In the genomic region with DNA sequence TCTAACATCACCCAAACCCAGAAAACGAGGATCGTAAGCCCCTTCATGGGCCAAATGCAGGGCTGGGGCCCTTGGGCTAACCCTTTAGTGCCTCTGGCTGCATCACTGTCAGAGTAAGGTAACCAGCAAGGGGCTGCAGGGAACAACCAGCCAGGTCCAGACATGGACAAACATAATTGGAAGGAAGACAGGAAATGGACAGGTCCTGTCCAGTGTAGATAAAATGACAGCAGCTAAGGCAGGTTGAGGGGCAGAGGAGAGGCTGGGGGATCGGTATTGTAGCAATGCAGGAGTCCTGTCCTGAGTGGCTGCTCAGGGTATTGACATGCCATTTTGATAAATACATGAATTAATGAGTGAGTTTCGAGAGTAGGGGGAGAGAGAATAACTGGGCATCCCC, we compare ENCODE assay signal across 2 cellular contexts.
TF ChIP-seq lines count a peak whose summit lies in the region.

No MANE protein-coding gene starts in this region.

TF ChIP-seq in HepG2, 621 proteins besides CTCF, POLR2A, EP300 and RAD21:
- 0 out of 4 replicates have a peak, but pooled peaks of 1 of the 2 experiments have one; percentile 17 for TF ChIP-seq KLF16 (CRISPR knock-in tag; IDR thresholded peaks at IDR 0.05)
- TF ChIP-seq MXD4 (CRISPR knock-in tag; IDR thresholded peaks at IDR 0.05), result 0 out of 2 replicates have a peak, but pooled peaks have one; percentile 29
- no peak for TF ChIP-seq SAP130 (CRISPR knock-in tag; IDR thresholded peaks at IDR 0.05; ENCODE audit: low read depth)
- TF ChIP-seq, protein P1, sequence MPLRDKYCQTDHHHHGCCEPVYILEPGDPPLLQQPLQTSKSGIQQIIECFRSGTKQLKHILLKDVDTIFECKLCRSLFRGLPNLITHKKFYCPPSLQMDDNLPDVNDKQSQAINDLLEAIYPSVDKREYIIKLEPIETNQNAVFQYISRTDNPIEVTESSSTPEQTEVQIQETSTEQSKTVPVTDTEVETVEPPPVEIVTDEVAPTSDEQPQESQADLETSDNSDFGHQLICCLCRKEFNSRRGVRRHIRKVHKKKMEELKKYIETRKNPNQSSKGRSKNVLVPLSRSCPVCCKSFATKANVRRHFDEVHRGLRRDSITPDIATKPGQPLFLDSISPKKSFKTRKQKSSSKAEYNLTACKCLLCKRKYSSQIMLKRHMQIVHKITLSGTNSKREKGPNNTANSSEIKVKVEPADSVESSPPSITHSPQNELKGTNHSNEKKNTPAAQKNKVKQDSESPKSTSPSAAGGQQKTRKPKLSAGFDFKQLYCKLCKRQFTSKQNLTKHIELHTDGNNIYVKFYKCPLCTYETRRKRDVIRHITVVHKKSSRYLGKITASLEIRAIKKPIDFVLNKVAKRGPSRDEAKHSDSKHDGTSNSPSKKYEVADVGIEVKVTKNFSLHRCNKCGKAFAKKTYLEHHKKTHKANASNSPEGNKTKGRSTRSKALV (CRISPR knock-in tag; IDR thresholded peaks at IDR 0.05), result 0 out of 2 replicates have a peak, but pooled peaks have one; percentile 6
- TF ChIP-seq ELF1 (CRISPR knock-in tag; IDR thresholded peaks at IDR 0.05), result 0 out of 2 replicates have a peak, but pooled peaks have one; percentile 16
- TF ChIP-seq ZBTB21 (CRISPR knock-in tag; IDR thresholded peaks at IDR 0.05), result peak; percentile 12; the same call in 1 of the 2 replicates
- TF ChIP-seq XRCC5 (optimal IDR thresholded peaks at IDR 0.05; ENCODE audit: low read length), result no peak

TF ChIP-seq in K562, 482 proteins besides CTCF, POLR2A, EP300 and RAD21:
- TF ChIP-seq HMGN3 (IDR thresholded peaks at IDR 0.05; ENCODE audit: borderline replicate concordance, extremely low read depth, insufficient read length, low read depth, low read length) (no peak), SP2 (IDR thresholded peaks at IDR 0.05; ENCODE audit: extremely low read depth, low read depth, low read length, poor library complexity, severe bottlenecking) (no peak), SLC30A9 (CRISPR knock-in tag; IDR thresholded peaks at IDR 0.05) (no peak), ELF2 (CRISPR knock-in tag; IDR thresholded peaks at IDR 0.05) (no peak), ZNF239 (CRISPR knock-in tag; IDR thresholded peaks at IDR 0.05) (no peak), ARID1B (IDR thresholded peaks at IDR 0.05) (no peak), ZNF444 (CRISPR knock-in tag; IDR thresholded peaks at IDR 0.05) (no peak), ZBED1 (IDR thresholded peaks at IDR 0.05) (no peak), RBM17 (IDR thresholded peaks at IDR 0.05; ENCODE audit: borderline replicate concordance, low read depth, low read length) (no peak), ZNF274 (IDR thresholded peaks at IDR 0.05; ENCODE audit: borderline replicate concordance, low read depth, low read length) (no peak), HDAC6 (IDR thresholded peaks at IDR 0.05; ENCODE audit: low read depth, low read length) (no peak), PHF21A (IDR thresholded peaks at IDR 0.05; ENCODE audit: borderline replicate concordance, low read depth) (no peak), SMARCB1 (IDR thresholded peaks at IDR 0.05; ENCODE audit: insufficient read length, low read depth) (no peak), ESRRA (IDR thresholded peaks at IDR 0.05; ENCODE audit: borderline replicate concordance, low read depth) (no peak)
- TF ChIP-seq, protein P2, sequence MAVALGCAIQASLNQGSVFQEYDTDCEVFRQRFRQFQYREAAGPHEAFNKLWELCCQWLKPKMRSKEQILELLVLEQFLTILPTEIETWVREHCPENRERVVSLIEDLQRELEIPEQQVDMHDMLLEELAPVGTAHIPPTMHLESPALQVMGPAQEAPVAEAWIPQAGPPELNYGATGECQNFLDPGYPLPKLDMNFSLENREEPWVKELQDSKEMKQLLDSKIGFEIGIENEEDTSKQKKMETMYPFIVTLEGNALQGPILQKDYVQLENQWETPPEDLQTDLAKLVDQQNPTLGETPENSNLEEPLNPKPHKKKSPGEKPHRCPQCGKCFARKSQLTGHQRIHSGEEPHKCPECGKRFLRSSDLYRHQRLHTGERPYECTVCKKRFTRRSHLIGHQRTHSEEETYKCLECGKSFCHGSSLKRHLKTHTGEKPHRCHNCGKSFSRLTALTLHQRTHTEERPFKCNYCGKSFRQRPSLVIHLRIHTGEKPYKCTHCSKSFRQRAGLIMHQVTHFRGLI (CRISPR knock-in tag; IDR thresholded peaks at IDR 0.05), result no peak
- TF ChIP-seq, protein P3, sequence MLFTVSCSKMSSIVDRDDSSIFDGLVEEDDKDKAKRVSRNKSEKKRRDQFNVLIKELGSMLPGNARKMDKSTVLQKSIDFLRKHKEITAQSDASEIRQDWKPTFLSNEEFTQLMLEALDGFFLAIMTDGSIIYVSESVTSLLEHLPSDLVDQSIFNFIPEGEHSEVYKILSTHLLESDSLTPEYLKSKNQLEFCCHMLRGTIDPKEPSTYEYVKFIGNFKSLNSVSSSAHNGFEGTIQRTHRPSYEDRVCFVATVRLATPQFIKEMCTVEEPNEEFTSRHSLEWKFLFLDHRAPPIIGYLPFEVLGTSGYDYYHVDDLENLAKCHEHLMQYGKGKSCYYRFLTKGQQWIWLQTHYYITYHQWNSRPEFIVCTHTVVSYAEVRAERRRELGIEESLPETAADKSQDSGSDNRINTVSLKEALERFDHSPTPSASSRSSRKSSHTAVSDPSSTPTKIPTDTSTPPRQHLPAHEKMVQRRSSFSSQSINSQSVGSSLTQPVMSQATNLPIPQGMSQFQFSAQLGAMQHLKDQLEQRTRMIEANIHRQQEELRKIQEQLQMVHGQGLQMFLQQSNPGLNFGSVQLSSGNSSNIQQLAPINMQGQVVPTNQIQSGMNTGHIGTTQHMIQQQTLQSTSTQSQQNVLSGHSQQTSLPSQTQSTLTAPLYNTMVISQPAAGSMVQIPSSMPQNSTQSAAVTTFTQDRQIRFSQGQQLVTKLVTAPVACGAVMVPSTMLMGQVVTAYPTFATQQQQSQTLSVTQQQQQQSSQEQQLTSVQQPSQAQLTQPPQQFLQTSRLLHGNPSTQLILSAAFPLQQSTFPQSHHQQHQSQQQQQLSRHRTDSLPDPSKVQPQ (CRISPR knock-in tag; IDR thresholded peaks at IDR 0.05; ENCODE audit: borderline replicate concordance), result no peak
- TF ChIP-seq, protein P4, sequence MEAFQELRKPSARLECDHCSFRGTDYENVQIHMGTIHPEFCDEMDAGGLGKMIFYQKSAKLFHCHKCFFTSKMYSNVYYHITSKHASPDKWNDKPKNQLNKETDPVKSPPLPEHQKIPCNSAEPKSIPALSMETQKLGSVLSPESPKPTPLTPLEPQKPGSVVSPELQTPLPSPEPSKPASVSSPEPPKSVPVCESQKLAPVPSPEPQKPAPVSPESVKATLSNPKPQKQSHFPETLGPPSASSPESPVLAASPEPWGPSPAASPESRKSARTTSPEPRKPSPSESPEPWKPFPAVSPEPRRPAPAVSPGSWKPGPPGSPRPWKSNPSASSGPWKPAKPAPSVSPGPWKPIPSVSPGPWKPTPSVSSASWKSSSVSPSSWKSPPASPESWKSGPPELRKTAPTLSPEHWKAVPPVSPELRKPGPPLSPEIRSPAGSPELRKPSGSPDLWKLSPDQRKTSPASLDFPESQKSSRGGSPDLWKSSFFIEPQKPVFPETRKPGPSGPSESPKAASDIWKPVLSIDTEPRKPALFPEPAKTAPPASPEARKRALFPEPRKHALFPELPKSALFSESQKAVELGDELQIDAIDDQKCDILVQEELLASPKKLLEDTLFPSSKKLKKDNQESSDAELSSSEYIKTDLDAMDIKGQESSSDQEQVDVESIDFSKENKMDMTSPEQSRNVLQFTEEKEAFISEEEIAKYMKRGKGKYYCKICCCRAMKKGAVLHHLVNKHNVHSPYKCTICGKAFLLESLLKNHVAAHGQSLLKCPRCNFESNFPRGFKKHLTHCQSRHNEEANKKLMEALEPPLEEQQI (IDR thresholded peaks at IDR 0.05), result no peak
- TF ChIP-seq, protein P5, sequence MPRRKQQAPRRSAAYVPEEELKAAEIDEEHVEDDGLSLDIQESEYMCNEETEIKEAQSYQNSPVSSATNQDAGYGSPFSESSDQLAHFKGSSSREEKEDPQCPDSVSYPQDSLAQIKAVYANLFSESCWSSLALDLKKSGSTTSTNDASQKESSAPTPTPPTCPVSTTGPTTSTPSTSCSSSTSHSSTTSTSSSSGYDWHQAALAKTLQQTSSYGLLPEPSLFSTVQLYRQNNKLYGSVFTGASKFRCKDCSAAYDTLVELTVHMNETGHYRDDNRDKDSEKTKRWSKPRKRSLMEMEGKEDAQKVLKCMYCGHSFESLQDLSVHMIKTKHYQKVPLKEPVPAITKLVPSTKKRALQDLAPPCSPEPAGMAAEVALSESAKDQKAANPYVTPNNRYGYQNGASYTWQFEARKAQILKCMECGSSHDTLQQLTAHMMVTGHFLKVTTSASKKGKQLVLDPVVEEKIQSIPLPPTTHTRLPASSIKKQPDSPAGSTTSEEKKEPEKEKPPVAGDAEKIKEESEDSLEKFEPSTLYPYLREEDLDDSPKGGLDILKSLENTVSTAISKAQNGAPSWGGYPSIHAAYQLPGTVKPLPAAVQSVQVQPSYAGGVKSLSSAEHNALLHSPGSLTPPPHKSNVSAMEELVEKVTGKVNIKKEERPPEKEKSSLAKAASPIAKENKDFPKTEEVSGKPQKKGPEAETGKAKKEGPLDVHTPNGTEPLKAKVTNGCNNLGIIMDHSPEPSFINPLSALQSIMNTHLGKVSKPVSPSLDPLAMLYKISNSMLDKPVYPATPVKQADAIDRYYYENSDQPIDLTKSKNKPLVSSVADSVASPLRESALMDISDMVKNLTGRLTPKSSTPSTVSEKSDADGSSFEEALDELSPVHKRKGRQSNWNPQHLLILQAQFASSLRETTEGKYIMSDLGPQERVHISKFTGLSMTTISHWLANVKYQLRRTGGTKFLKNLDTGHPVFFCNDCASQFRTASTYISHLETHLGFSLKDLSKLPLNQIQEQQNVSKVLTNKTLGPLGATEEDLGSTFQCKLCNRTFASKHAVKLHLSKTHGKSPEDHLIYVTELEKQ (CRISPR knock-in tag; IDR thresholded peaks at IDR 0.05), result no peak
